Comparison of ENCODE assay signal across 2 cellular contexts in the genomic region with DNA sequence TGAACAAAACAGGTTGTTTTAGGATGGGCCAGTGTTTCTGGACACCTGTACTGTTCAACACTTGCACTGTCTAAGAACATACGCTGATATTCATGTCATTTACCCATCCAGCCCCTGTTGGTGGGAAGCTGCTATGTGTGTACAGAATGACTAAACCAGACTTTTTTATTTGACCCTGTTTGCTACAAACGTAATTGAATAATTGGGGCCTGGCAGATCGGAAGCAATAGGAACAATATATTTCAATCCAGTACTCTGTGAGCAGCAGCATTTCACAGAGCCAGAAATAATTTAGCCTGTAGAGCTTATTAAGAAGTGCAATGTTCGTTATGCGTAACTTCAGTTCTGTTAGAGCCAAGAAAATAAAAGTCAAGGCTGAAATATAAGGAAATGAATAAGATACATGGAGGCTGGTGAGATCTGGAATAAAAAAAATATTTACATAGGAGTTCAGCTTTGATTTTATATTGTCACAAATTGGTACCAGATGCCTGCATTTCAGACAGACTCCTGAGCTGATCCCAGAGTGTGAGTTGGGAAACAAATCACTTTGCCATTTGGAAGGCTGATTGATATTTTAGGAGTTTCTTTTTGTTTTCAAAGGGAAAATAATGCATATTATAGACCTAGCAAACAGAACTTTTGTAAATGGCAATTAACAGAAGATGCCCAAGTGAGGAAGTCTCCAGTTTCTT.
TF ChIP-seq lines count a peak whose summit lies in the region.

No MANE protein-coding gene starts in this region.

TF ChIP-seq in HepG2, 621 proteins besides CTCF, POLR2A, EP300 and RAD21:
- TF ChIP-seq AGO1 (IDR thresholded peaks at IDR 0.05; ENCODE audit: low read depth, low read length, poor library complexity, severe bottlenecking) (no peak), ZNF792 (CRISPR knock-in tag; IDR thresholded peaks at IDR 0.05) (no peak), YEATS4 (CRISPR knock-in tag; IDR thresholded peaks at IDR 0.05; ENCODE audit: borderline replicate concordance) (no peak)
- TF ChIP-seq, protein P1, sequence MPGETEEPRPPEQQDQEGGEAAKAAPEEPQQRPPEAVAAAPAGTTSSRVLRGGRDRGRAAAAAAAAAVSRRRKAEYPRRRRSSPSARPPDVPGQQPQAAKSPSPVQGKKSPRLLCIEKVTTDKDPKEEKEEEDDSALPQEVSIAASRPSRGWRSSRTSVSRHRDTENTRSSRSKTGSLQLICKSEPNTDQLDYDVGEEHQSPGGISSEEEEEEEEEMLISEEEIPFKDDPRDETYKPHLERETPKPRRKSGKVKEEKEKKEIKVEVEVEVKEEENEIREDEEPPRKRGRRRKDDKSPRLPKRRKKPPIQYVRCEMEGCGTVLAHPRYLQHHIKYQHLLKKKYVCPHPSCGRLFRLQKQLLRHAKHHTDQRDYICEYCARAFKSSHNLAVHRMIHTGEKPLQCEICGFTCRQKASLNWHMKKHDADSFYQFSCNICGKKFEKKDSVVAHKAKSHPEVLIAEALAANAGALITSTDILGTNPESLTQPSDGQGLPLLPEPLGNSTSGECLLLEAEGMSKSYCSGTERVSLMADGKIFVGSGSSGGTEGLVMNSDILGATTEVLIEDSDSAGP (CRISPR knock-in tag; IDR thresholded peaks at IDR 0.05; ENCODE audit: borderline replicate concordance), result no peak

TF ChIP-seq in WTC11, 78 proteins besides CTCF, POLR2A, EP300 and RAD21:
- TF ChIP-seq, protein P2, sequence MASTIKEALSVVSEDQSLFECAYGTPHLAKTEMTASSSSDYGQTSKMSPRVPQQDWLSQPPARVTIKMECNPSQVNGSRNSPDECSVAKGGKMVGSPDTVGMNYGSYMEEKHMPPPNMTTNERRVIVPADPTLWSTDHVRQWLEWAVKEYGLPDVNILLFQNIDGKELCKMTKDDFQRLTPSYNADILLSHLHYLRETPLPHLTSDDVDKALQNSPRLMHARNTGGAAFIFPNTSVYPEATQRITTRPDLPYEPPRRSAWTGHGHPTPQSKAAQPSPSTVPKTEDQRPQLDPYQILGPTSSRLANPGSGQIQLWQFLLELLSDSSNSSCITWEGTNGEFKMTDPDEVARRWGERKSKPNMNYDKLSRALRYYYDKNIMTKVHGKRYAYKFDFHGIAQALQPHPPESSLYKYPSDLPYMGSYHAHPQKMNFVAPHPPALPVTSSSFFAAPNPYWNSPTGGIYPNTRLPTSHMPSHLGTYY (CRISPR knock-in tag; IDR thresholded peaks at IDR 0.05), result no peak
- TF ChIP-seq FOXJ3 (CRISPR knock-in tag; IDR thresholded peaks at IDR 0.05; ENCODE audit: borderline replicate concordance) (no peak), ZNF317 (CRISPR knock-in tag; IDR thresholded peaks at IDR 0.05; ENCODE audit: borderline replicate concordance, low read depth) (no peak)
- TF ChIP-seq, protein P3, sequence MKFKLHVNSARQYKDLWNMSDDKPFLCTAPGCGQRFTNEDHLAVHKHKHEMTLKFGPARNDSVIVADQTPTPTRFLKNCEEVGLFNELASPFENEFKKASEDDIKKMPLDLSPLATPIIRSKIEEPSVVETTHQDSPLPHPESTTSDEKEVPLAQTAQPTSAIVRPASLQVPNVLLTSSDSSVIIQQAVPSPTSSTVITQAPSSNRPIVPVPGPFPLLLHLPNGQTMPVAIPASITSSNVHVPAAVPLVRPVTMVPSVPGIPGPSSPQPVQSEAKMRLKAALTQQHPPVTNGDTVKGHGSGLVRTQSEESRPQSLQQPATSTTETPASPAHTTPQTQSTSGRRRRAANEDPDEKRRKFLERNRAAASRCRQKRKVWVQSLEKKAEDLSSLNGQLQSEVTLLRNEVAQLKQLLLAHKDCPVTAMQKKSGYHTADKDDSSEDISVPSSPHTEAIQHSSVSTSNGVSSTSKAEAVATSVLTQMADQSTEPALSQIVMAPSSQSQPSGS (CRISPR knock-in tag; IDR thresholded peaks at IDR 0.05; ENCODE audit: borderline replicate concordance, low read depth), result no peak
